Comparison of ENCODE assay signal across 9 cellular contexts in genomic region chr7:159197066-159197975, GRCh38. TPM values are rescaled to one million over a fixed set of nuclear protein-coding genes. Genes with fewer than 3 reads are reported as not detected.
DNase-seq lines count a peak whose midpoint lies in the region; ATAC-seq and TF ChIP-seq lines count a peak whose summit lies in the region.
"Had no signal": no experiment of that assay in that cellular context is flagged by ENCODE, and none has a peak within 500 bp of the region (broad histone marks: within the 10 kb centered on the region; RNA-seq: fewer than 3 reads in every experiment).

No MANE protein-coding gene starts in this region.

- H3K9me3 ChIP-seq in SK-N-MC (ENCODE audit: low read depth, low read length) (no peaks in the 10 kb centered on the region), heart left ventricle (no peaks in the 10 kb centered on the region), upper lobe of left lung (no peaks in the 10 kb centered on the region)

- peak; percentile 56 for ATAC-seq in GM18499 (IDR thresholded peaks at IDR 0.05; ENCODE audit: insufficient read depth, unreplicated experiment)
- peak; percentile 70 for ATAC-seq in HG02763 (IDR thresholded peaks at IDR 0.05; ENCODE audit: unreplicated experiment)
- ATAC-seq in heart left ventricle: peak; percentile 55 to 83 (median 82)
- ATAC-seq in upper lobe of left lung (ENCODE audit: low FRiP score in 2 of 2): peak in 1 of 2 donors; percentile 48
- no peak for ATAC-seq in GM21717 (IDR thresholded peaks at IDR 0.05; ENCODE audit: unreplicated experiment)
- ATAC-seq in SK-N-SH treated with all-trans-retinoic acid at 6 μM for 48 hours: no peak

- H3K4me1 ChIP-seq in heart left ventricle (peaks cover 0 to 29% (median 4%) of the 10 kb centered on the region in 12 donors), upper lobe of left lung (peaks cover 0 to 8% (median 0%) of the 10 kb centered on the region in 4 donors)

- H3K27ac ChIP-seq in SK-N-MC (peak overlapping the region; percentile 55; the same call in 1 of the 2 replicates), heart left ventricle (peak overlapping the region in 1 of 12 donors; percentile 87), upper lobe of left lung (peak overlapping the region in 3 of 4 donors; percentile 42 to 54 (median 44))
- H3K27ac ChIP-seq: epithelial cell of prostate had no signal

- no peaks in the 10 kb centered on the region for H3K36me3 ChIP-seq in SK-N-MC (ENCODE audit: insufficient read depth, low read length)
- H3K36me3 ChIP-seq in heart left ventricle: no peaks in the 10 kb centered on the region
- no peaks in the 10 kb centered on the region for H3K36me3 ChIP-seq in upper lobe of left lung

- WGBS in heart left ventricle, 4 donors: 37 to 45% (median 40%) methylated on average over 20 of the region's 20 CpGs
- 36 to 38% methylated on average over 20 of the region's 20 CpGs for WGBS in upper lobe of left lung, 2 donors

- intact Hi-C loops in heart left ventricle (cut with DNase I): no loop called here

- no peak overlapping the region for H3K9ac ChIP-seq in SK-N-MC (ENCODE audit: insufficient read length)

- DNase-seq in SK-N-MC (ENCODE audit: low read depth, low spot score) (no peak), heart left ventricle (no peak), upper lobe of left lung (no peak), mesenteric fat pad (ENCODE audit: low spot score) (no peak)

- peaks cover 0 to 7% (median 0%) of the 10 kb centered on the region in 9 donors for H3K27me3 ChIP-seq in heart left ventricle
- H3K27me3 ChIP-seq in upper lobe of left lung: no peaks in the 10 kb centered on the region

- no peak for TF ChIP-seq CTCF in heart left ventricle (IDR thresholded peaks at IDR 0.05)
- TF ChIP-seq CTCF in upper lobe of left lung (IDR thresholded peaks at IDR 0.05): no peak

- peak overlapping the region; percentile 55 for H3K4me3 ChIP-seq in SK-N-MC
- peak overlapping the region in 1 of 12 donors; percentile 34 for H3K4me3 ChIP-seq in heart left ventricle
- no peak overlapping the region for H3K4me3 ChIP-seq in upper lobe of left lung

- no peak for TF ChIP-seq EP300 in upper lobe of left lung (IDR thresholded peaks at IDR 0.05)

- TF ChIP-seq POLR2A in heart left ventricle (IDR thresholded peaks at IDR 0.05) (no peak), upper lobe of left lung (IDR thresholded peaks at IDR 0.05) (no peak)

TF ChIP-seq in SK-N-SH treated with all-trans-retinoic acid at 6 μM for 48 hours, 23 proteins besides CTCF, POLR2A, EP300 and RAD21:
- TF ChIP-seq ISL1 (CRISPR knock-in tag; IDR thresholded peaks at IDR 0.05) (no peak), CSDC2 (CRISPR knock-in tag; IDR thresholded peaks at IDR 0.05) (no peak), ZFP30 (CRISPR knock-in tag; IDR thresholded peaks at IDR 0.05) (no peak), ARNTL (CRISPR knock-in tag; IDR thresholded peaks at IDR 0.05; ENCODE audit: borderline replicate concordance, low read depth) (no peak), ZNF70 (CRISPR knock-in tag; IDR thresholded peaks at IDR 0.05) (no peak), ZC3H10 (CRISPR knock-in tag; IDR thresholded peaks at IDR 0.05) (no peak), CSRNP3 (CRISPR knock-in tag; IDR thresholded peaks at IDR 0.05) (no peak), RARB (CRISPR knock-in tag; IDR thresholded peaks at IDR 0.05) (no peak), GLIS3 (CRISPR knock-in tag; IDR thresholded peaks at IDR 0.05) (no peak)
- TF ChIP-seq, protein P1, sequence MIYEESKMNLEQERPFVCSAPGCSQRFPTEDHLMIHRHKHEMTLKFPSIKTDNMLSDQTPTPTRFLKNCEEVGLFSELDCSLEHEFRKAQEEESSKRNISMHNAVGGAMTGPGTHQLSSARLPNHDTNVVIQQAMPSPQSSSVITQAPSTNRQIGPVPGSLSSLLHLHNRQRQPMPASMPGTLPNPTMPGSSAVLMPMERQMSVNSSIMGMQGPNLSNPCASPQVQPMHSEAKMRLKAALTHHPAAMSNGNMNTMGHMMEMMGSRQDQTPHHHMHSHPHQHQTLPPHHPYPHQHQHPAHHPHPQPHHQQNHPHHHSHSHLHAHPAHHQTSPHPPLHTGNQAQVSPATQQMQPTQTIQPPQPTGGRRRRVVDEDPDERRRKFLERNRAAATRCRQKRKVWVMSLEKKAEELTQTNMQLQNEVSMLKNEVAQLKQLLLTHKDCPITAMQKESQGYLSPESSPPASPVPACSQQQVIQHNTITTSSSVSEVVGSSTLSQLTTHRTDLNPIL (CRISPR knock-in tag; IDR thresholded peaks at IDR 0.05; ENCODE audit: low read depth): no peak

RNA-seq across cellular contexts. Expression of gene VIPR2, which starts 52.7 kb away (rescaled TPM):
- total RNA-seq in heart left ventricle: 10 to 100 TPM; 12.3 to 27.0 (median 20.5) TPM
- polyA plus RNA-seq in heart left ventricle: 10 to 100 TPM in 1 of 2 donors, 1 to 10 TPM in 1; 3.3 to 15.1 TPM
- total RNA-seq in upper lobe of left lung: under 1 TPM in 3 of 6 donors, not detected in 3; 0.30 to 0.74 (median 0.40) TPM
- 4.6 TPM for total RNA-seq in mesenteric fat pad

Comparison
In these comparisons a context has a peak if more than half of its experiments do, and no peak if none do; other contexts are left out.
1. ATAC-seq: peak in GM18499 (single experiment), HG02763 (single experiment) and heart left ventricle (4 of 4); none in GM21717 (single experiment) and SK-N-SH treated with all-trans-retinoic acid at 6 μM for 48 hours (single experiment).